Comparison of ENCODE assay signal across 1 cellular context in genomic region chr16:8764486-8765250, GRCh38.
TF ChIP-seq lines count a peak whose summit lies in the region.

No MANE protein-coding gene starts in this region.

TF ChIP-seq in GM23338, 12 proteins besides CTCF, POLR2A, EP300 and RAD21:
- TF ChIP-seq, protein P1, sequence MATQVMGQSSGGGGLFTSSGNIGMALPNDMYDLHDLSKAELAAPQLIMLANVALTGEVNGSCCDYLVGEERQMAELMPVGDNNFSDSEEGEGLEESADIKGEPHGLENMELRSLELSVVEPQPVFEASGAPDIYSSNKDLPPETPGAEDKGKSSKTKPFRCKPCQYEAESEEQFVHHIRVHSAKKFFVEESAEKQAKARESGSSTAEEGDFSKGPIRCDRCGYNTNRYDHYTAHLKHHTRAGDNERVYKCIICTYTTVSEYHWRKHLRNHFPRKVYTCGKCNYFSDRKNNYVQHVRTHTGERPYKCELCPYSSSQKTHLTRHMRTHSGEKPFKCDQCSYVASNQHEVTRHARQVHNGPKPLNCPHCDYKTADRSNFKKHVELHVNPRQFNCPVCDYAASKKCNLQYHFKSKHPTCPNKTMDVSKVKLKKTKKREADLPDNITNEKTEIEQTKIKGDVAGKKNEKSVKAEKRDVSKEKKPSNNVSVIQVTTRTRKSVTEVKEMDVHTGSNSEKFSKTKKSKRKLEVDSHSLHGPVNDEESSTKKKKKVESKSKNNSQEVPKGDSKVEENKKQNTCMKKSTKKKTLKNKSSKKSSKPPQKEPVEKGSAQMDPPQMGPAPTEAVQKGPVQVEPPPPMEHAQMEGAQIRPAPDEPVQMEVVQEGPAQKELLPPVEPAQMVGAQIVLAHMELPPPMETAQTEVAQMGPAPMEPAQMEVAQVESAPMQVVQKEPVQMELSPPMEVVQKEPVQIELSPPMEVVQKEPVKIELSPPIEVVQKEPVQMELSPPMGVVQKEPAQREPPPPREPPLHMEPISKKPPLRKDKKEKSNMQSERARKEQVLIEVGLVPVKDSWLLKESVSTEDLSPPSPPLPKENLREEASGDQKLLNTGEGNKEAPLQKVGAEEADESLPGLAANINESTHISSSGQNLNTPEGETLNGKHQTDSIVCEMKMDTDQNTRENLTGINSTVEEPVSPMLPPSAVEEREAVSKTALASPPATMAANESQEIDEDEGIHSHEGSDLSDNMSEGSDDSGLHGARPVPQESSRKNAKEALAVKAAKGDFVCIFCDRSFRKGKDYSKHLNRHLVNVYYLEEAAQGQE (IDR thresholded peaks at IDR 0.05; ENCODE audit: unreplicated experiment): no peak
- TF ChIP-seq JUNB (IDR thresholded peaks at IDR 0.05; ENCODE audit: unreplicated experiment) (no peak), NANOG (IDR thresholded peaks at IDR 0.05; ENCODE audit: borderline replicate concordance) (no peak), CREB1 (CRISPR knock-in tag; IDR thresholded peaks at IDR 0.05; ENCODE audit: low read depth) (no peak), EZH2phosphoT487 (IDR thresholded peaks at IDR 0.05; ENCODE audit: unreplicated experiment) (no peak), EZH2 (IDR thresholded peaks at IDR 0.05; ENCODE audit: low read depth, unreplicated experiment) (no peak), POLR2AphosphoS5 (IDR thresholded peaks at IDR 0.05; ENCODE audit: low read depth) (no peak)
- TF ChIP-seq, protein P2, sequence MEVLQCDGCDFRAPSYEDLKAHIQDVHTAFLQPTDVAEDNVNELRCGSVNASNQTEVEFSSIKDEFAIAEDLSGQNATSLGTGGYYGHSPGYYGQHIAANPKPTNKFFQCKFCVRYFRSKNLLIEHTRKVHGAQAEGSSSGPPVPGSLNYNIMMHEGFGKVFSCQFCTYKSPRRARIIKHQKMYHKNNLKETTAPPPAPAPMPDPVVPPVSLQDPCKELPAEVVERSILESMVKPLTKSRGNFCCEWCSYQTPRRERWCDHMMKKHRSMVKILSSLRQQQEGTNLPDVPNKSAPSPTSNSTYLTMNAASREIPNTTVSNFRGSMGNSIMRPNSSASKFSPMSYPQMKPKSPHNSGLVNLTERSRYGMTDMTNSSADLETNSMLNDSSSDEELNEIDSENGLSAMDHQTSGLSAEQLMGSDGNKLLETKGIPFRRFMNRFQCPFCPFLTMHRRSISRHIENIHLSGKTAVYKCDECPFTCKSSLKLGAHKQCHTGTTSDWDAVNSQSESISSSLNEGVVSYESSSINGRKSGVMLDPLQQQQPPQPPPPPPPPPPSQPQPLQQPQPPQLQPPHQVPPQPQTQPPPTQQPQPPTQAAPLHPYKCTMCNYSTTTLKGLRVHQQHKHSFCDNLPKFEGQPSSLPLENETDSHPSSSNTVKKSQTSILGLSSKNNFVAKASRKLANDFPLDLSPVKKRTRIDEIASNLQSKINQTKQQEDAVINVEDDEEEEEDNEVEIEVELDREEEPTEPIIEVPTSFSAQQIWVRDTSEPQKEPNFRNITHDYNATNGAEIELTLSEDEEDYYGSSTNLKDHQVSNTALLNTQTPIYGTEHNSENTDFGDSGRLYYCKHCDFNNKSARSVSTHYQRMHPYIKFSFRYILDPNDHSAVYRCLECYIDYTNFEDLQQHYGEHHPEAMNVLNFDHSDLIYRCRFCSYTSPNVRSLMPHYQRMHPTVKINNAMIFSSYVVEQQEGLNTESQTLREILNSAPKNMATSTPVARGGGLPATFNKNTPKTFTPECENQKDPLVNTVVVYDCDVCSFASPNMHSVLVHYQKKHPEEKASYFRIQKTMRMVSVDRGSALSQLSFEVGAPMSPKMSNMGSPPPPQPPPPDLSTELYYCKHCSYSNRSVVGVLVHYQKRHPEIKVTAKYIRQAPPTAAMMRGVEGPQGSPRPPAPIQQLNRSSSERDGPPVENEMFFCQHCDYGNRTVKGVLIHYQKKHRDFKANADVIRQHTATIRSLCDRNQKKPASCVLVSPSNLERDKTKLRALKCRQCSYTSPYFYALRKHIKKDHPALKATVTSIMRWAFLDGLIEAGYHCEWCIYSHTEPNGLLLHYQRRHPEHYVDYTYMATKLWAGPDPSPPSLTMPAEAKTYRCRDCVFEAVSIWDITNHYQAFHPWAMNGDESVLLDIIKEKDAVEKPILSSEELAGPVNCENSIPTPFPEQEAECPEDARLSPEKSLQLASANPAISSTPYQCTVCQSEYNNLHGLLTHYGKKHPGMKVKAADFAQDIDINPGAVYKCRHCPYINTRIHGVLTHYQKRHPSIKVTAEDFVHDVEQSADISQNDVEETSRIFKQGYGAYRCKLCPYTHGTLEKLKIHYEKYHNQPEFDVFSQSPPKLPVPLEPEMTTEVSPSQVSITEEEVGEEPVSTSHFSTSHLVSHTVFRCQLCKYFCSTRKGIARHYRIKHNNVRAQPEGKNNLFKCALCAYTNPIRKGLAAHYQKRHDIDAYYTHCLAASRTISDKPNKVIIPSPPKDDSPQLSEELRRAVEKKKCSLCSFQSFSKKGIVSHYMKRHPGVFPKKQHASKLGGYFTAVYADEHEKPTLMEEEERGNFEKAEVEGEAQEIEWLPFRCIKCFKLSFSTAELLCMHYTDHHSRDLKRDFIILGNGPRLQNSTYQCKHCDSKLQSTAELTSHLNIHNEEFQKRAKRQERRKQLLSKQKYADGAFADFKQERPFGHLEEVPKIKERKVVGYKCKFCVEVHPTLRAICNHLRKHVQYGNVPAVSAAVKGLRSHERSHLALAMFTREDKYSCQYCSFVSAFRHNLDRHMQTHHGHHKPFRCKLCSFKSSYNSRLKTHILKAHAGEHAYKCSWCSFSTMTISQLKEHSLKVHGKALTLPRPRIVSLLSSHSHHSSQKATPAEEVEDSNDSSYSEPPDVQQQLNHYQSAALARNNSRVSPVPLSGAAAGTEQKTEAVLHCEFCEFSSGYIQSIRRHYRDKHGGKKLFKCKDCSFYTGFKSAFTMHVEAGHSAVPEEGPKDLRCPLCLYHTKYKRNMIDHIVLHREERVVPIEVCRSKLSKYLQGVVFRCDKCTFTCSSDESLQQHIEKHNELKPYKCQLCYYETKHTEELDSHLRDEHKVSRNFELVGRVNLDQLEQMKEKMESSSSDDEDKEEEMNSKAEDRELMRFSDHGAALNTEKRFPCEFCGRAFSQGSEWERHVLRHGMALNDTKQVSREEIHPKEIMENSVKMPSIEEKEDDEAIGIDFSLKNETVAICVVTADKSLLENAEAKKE (CRISPR knock-in tag; IDR thresholded peaks at IDR 0.05): no peak
